8 cellular contexts compared by ENCODE assay signal in genomic region chr3:107938128-107938527, GRCh38.
DNase-seq lines count a peak whose midpoint lies in the region; ATAC-seq and TF ChIP-seq lines count a peak whose summit lies in the region.

No MANE protein-coding gene starts in this region.

- no peak overlapping the region for H3K4me3 ChIP-seq in choroid plexus epithelial cell (ENCODE audit: low read depth, low read length)

- intact Hi-C loops in activated CD4-positive, alpha-beta T cell treated with anti-CD3 and anti-CD28 coated beads for 36 hours (cut with DNase I, micrococcal nuclease) = loop anchor here in 1 of 2 experiments (2.0 to 5.0 kb wide), 2 partner anchors 469 to 539 kb away; no protein-coding TSS in a partner anchor

- H3K27ac Mint-ChIP-seq in activated CD4-positive, alpha-beta T cell treated with anti-CD3 and anti-CD28 coated beads for 36 hours = no peak overlapping the region
- no peak overlapping the region for H3K27ac Mint-ChIP-seq in activated CD4-positive, alpha-beta T cell treated with anti-CD3 and anti-CD28 coated beads, Interleukin-2, amount 10 ng/mL, durations not matched to agents 7 days and 5 days

- DNase-seq in activated CD4-positive, alpha-beta T cell treated with anti-CD3 and anti-CD28 coated beads for 36 hours = peak; percentile 17
- no peak for DNase-seq in activated CD4-positive, alpha-beta T cell treated with anti-CD3 and anti-CD28 coated beads, Interleukin-2, amount 10 ng/mL, durations not matched to agents 7 days and 5 days
- DNase-seq in NCI-H2171 treated with DMSO at 0.1 percent for 48 hours (lab: John Stamatoyannopoulos, UW) = peak; percentile 61
- DNase-seq in choroid plexus epithelial cell (ENCODE audit: low read depth) = peak; percentile 68
- peak; percentile 60 to 74 for DNase-seq in lung microvascular endothelial cell (ENCODE audit: low read depth in 2 of 2)
- DNase-seq in NCI-H128 (lab: John Stamatoyannopoulos, UW; ENCODE audit: unreplicated experiment) = no peak
- no peak for DNase-seq in GM19240 (ENCODE audit: insufficient read length, low spot score)

- CTCF ChIA-PET in activated CD4-positive, alpha-beta T cell treated with anti-CD3 and anti-CD28 coated beads for 36 hours (lab: Charles Lee) = interaction anchor here (0.7 to 5.1 kb wide), 6 partner anchors 10 to 539 kb away, joined by 3 to 27 read pairs (median 4); no protein-coding TSS in a partner anchor
- CTCF ChIA-PET in activated CD4-positive, alpha-beta T cell treated with anti-CD3 and anti-CD28 coated beads, Interleukin-2, amount 10 ng/mL, durations not matched to agents 7 days and 5 days (lab: Charles Lee) = interaction anchor here (0.7 to 1.1 kb wide), 2 partner anchors 10 to 540 kb away, joined by 3 to 7 read pairs; no protein-coding TSS in a partner anchor

- no peak overlapping the region for H3K4me3 Mint-ChIP-seq in activated CD4-positive, alpha-beta T cell treated with anti-CD3 and anti-CD28 coated beads for 36 hours
- no peak overlapping the region for H3K4me3 Mint-ChIP-seq in activated CD4-positive, alpha-beta T cell treated with anti-CD3 and anti-CD28 coated beads, Interleukin-2, amount 10 ng/mL, durations not matched to agents 7 days and 5 days

- TF ChIP-seq CTCF in choroid plexus epithelial cell (conservative IDR thresholded peaks at IDR 0.05; ENCODE audit: low read depth, low read length) = peak; percentile 71

- H3K27me3 Mint-ChIP-seq in activated CD4-positive, alpha-beta T cell treated with anti-CD3 and anti-CD28 coated beads for 36 hours = peaks cover 5% of the 10 kb centered on the region
- peaks cover 3% of the 10 kb centered on the region for H3K27me3 Mint-ChIP-seq in activated CD4-positive, alpha-beta T cell treated with anti-CD3 and anti-CD28 coated beads, Interleukin-2, amount 10 ng/mL, durations not matched to agents 7 days and 5 days

- no peak for ATAC-seq in activated CD4-positive, alpha-beta T cell treated with anti-CD3 and anti-CD28 coated beads for 36 hours
- no peak for ATAC-seq in GM21723 (IDR thresholded peaks at IDR 0.05; ENCODE audit: unreplicated experiment)

- POLR2A ChIA-PET in activated CD4-positive, alpha-beta T cell treated with anti-CD3 and anti-CD28 coated beads for 36 hours (lab: Charles Lee) = interaction anchor here (0.6 kb wide), 1 partner anchor 295 kb away, joined by 3 read pairs; no protein-coding TSS in a partner anchor
- POLR2A ChIA-PET in activated CD4-positive, alpha-beta T cell treated with anti-CD3 and anti-CD28 coated beads, Interleukin-2, amount 10 ng/mL, durations not matched to agents 7 days and 5 days (lab: Charles Lee) = no interaction called here

- peaks cover 22% of the 10 kb centered on the region for H3K4me1 Mint-ChIP-seq in activated CD4-positive, alpha-beta T cell treated with anti-CD3 and anti-CD28 coated beads for 36 hours
- peaks cover 10% of the 10 kb centered on the region for H3K4me1 Mint-ChIP-seq in activated CD4-positive, alpha-beta T cell treated with anti-CD3 and anti-CD28 coated beads, Interleukin-2, amount 10 ng/mL, durations not matched to agents 7 days and 5 days

- H3K36me3 Mint-ChIP-seq in activated CD4-positive, alpha-beta T cell treated with anti-CD3 and anti-CD28 coated beads for 36 hours (ENCODE audit: low read depth) = no peaks in the 10 kb centered on the region
- H3K36me3 Mint-ChIP-seq in activated CD4-positive, alpha-beta T cell treated with anti-CD3 and anti-CD28 coated beads, Interleukin-2, amount 10 ng/mL, durations not matched to agents 7 days and 5 days (ENCODE audit: low read depth) = peaks cover 6% of the 10 kb centered on the region

- H3K9me3 Mint-ChIP-seq in activated CD4-positive, alpha-beta T cell treated with anti-CD3 and anti-CD28 coated beads for 36 hours (ENCODE audit: low read depth) = peaks cover 5% of the 10 kb centered on the region
- H3K9me3 Mint-ChIP-seq in activated CD4-positive, alpha-beta T cell treated with anti-CD3 and anti-CD28 coated beads, Interleukin-2, amount 10 ng/mL, durations not matched to agents 7 days and 5 days = peaks cover 6% of the 10 kb centered on the region

Comparison
In these comparisons a context has a peak if more than half of its experiments do, and no peak if none do; other contexts are left out.
1. DNase-seq: peak in activated CD4-positive, alpha-beta T cell treated with anti-CD3 and anti-CD28 coated beads for 36 hours (single experiment), NCI-H2171 treated with DMSO at 0.1 percent for 48 hours (single experiment), choroid plexus epithelial cell (single experiment) and lung microvascular endothelial cell (2 of 2); none in activated CD4-positive, alpha-beta T cell treated with anti-CD3 and anti-CD28 coated beads, Interleukin-2, amount 10 ng/mL, durations not matched to agents 7 days and 5 days (single experiment), NCI-H128 (single experiment) and GM19240 (single experiment).